In genomic region chr19:13834308-13834790, GRCh38 we compare ENCODE assay signal across 8 cellular contexts. TPM values are rescaled to one million over a fixed set of nuclear protein-coding genes. Genes with fewer than 3 reads are reported as not detected.
DNase-seq lines count a peak whose midpoint lies in the region; ATAC-seq, FAIRE-seq and TF ChIP-seq lines count a peak whose summit lies in the region.

No MANE protein-coding gene starts in this region.

- peak overlapping the region; percentile 69 for H3K4me3 Mint-ChIP-seq in Caco-2 (ENCODE audit: unreplicated experiment)
- H3K4me3 Mint-ChIP-seq in dendritic cell treated with granulocyte-macrophage colony-stimulating factor and Interleukin-4, amounts not matched to agents 40 ng/mL and 50 ng/mL, for 4 days, result peak overlapping the region; percentile 69
- peak overlapping the region; percentile 65 for H3K4me3 Mint-ChIP-seq in neural crest cell

- peak overlapping the region; percentile 84 for H3K27ac ChIP-seq in Panc1 (ENCODE audit: low read length)

- H3K4me3 ChIP-seq in Caco-2 (ENCODE audit: low read depth, low read length), result no peak overlapping the region
- H3K4me3 ChIP-seq in Panc1 (ENCODE audit: low read depth in 2 of 2, low read length in 2 of 2), result peak overlapping the region in 1 of 2 experiments; percentile 29; a peak in 2 of 4 replicates

- H3K27ac Mint-ChIP-seq in Caco-2 (ENCODE audit: unreplicated experiment), result peak overlapping the region; percentile 81
- peak overlapping the region; percentile 100 for H3K27ac Mint-ChIP-seq in dendritic cell treated with granulocyte-macrophage colony-stimulating factor and Interleukin-4, amounts not matched to agents 40 ng/mL and 50 ng/mL, for 4 days
- peak overlapping the region; percentile 45 for H3K27ac Mint-ChIP-seq in neural crest cell (ENCODE audit: unreplicated experiment)

- H3K36me3 ChIP-seq in Caco-2 (ENCODE audit: control insufficient read depth, insufficient read depth, low read length) (no peaks in the 10 kb centered on the region; the same call in 1 of the 2 replicates), Panc1 (ENCODE audit: control insufficient read depth, insufficient read depth, low read length) (no peaks in the 10 kb centered on the region; the same call in 1 of the 2 replicates)

- BruUV-seq in Caco-2 (replicated peaks; lab: Mats Ljungman, UMichigan), result no TSS peak
- BruUV-seq in Panc1 (replicated peaks; lab: Mats Ljungman, UMichigan), result no TSS peak

- H3K4me1 Mint-ChIP-seq in Caco-2 (ENCODE audit: low read depth, unreplicated experiment) (no peaks in the 10 kb centered on the region), neural crest cell (peaks cover 11% of the 10 kb centered on the region)
- peaks cover 60% of the 10 kb centered on the region for H3K4me1 Mint-ChIP-seq in dendritic cell treated with granulocyte-macrophage colony-stimulating factor and Interleukin-4, amounts not matched to agents 40 ng/mL and 50 ng/mL, for 4 days (ENCODE audit: low read depth)

- TF ChIP-seq CTCF in Caco-2 (IDR thresholded peaks at IDR 0.05; ENCODE audit: insufficient read depth in 1 of 2, low read depth in 1 of 2, low read length in 1 of 2, severe bottlenecking in 1 of 2, unreplicated experiment in 1 of 2) (no peak), Panc1 (IDR thresholded peaks at IDR 0.05) (no peak), neural crest cell (conservative IDR thresholded peaks at IDR 0.05) (no peak)

- ATAC-seq in Panc1, result peak; percentile 17
- no peak for ATAC-seq in HG03469 (IDR thresholded peaks at IDR 0.05; ENCODE audit: unreplicated experiment)
- ATAC-seq in HG02623 (IDR thresholded peaks at IDR 0.05; ENCODE audit: unreplicated experiment), result no peak

- POLR2A ChIA-PET in Caco-2 (lab: Charles Lee) (no interaction called here), Panc1 (lab: Charles Lee) (interaction anchor here (0.6 kb wide), 1 partner anchor 29 kb away, joined by 5 read pairs; no protein-coding TSS in a partner anchor)

- H3K4me1 ChIP-seq in Caco-2 (peaks cover 5% of the 10 kb centered on the region; the same call in 1 of the 2 replicates), Panc1 (ENCODE audit: control insufficient read depth, insufficient read depth, low read length) (peaks cover 40% of the 10 kb centered on the region)

- in situ Hi-C loops in Panc1 (cut with HindIII; ENCODE audit: low pct_unique_long_range_greater_than_20kb, low sequenced_read_pairs), result no loop called here

- no peaks in the 10 kb centered on the region for H3K9me3 ChIP-seq in Caco-2
- no peaks in the 10 kb centered on the region for H3K9me3 ChIP-seq in Panc1 (ENCODE audit: control insufficient read depth, insufficient read depth, low read depth, low read length)

- no peak for FAIRE-seq in HTR-8/SVneo (lab: Jason Lieb, UNC)

- DNase-seq in Caco-2 (no peak), Panc1 (ENCODE audit: low read depth, low spot score) (no peak), neural crest cell (ENCODE audit: low read depth, low spot score) (no peak), HTR-8/SVneo (ENCODE audit: insufficient read length, low spot score) (no peak), ecto neural progenitor cell (ENCODE audit: low spot score) (no peak)

- H3K36me3 Mint-ChIP-seq in Caco-2 (ENCODE audit: insufficient read depth, unreplicated experiment) (peaks cover 45% of the 10 kb centered on the region), neural crest cell (ENCODE audit: low read depth) (no peaks in the 10 kb centered on the region)
- peaks cover 86% of the 10 kb centered on the region for H3K36me3 Mint-ChIP-seq in dendritic cell treated with granulocyte-macrophage colony-stimulating factor and Interleukin-4, amounts not matched to agents 40 ng/mL and 50 ng/mL, for 4 days (ENCODE audit: low read depth)

- H3K27me3 ChIP-seq in Caco-2 (replicated peaks; ENCODE audit: control insufficient read depth, insufficient read depth, low read length) (no peaks in the 10 kb centered on the region), Panc1 (ENCODE audit: control insufficient read depth, insufficient read depth, low read length) (no peaks in the 10 kb centered on the region)

- H3K27me3 Mint-ChIP-seq in Caco-2 (ENCODE audit: insufficient read depth, unreplicated experiment) (no peaks in the 10 kb centered on the region), neural crest cell (ENCODE audit: low read depth) (peaks cover 3% of the 10 kb centered on the region)
- H3K27me3 Mint-ChIP-seq in dendritic cell treated with granulocyte-macrophage colony-stimulating factor and Interleukin-4, amounts not matched to agents 40 ng/mL and 50 ng/mL, for 4 days, result no peaks in the 10 kb centered on the region

- intact Hi-C loops in Caco-2 (cut with micrococcal nuclease; ENCODE audit: unreplicated experiment) (no loop called here), Panc1 (cut with micrococcal nuclease; ENCODE audit: unreplicated experiment) (no loop called here)
- intact Hi-C loops in dendritic cell treated with granulocyte-macrophage colony-stimulating factor and Interleukin-4, amounts not matched to agents 40 ng/mL and 50 ng/mL, for 4 days (cut with micrococcal nuclease), result no loop called here

- no peaks in the 10 kb centered on the region for H3K9me3 Mint-ChIP-seq in Caco-2 (ENCODE audit: unreplicated experiment)
- no peaks in the 10 kb centered on the region for H3K9me3 Mint-ChIP-seq in dendritic cell treated with granulocyte-macrophage colony-stimulating factor and Interleukin-4, amounts not matched to agents 40 ng/mL and 50 ng/mL, for 4 days
- no peaks in the 10 kb centered on the region for H3K9me3 Mint-ChIP-seq in neural crest cell

- CTCF ChIA-PET in Caco-2 (lab: Charles Lee) (interaction anchor here (1.0 kb wide), 1 partner anchor 28 kb away, joined by 3 read pairs; no protein-coding TSS in a partner anchor), Panc1 (lab: Charles Lee) (no interaction called here)

RNA-seq across cellular contexts. Expression of gene ZSWIM4, which starts 39.1 kb away (rescaled TPM):
- total RNA-seq in Caco-2 (2022), result 4.0 and 5.7 TPM in 2 replicates
- total RNA-seq in Panc1 (2021; ENCODE audit: unreplicated experiment), result 8.7 TPM
- polyA plus RNA-seq in Panc1 (2012; ENCODE audit: insufficient read length), result 11.3 TPM
- total RNA-seq in neural crest cell, result 19.3 and 19.9 TPM in 2 replicates

RNA-seq across cellular contexts. Expression of gene NANOS3, which starts 42.6 kb away (rescaled TPM):
- not detected in 2 replicates for total RNA-seq in Caco-2 (2022)
- 0.33 TPM for total RNA-seq in Panc1 (2021; ENCODE audit: unreplicated experiment)
- polyA plus RNA-seq in Panc1 (2012; ENCODE audit: insufficient read length), result 0.71 TPM
- 0.73 and 1.6 TPM in 2 replicates for total RNA-seq in neural crest cell

Comparison
In these comparisons a context has a peak if more than half of its experiments do, and no peak if none do; other contexts are left out.
1. H3K27ac Mint-ChIP-seq: peak in every context shown above with its lines; median percentile 100 in dendritic cell treated with granulocyte-macrophage colony-stimulating factor and Interleukin-4, amounts not matched to agents 40 ng/mL and 50 ng/mL, for 4 days; 81 in Caco-2; 45 in neural crest cell.